8 cellular contexts compared by ENCODE assay signal in the genomic region with DNA sequence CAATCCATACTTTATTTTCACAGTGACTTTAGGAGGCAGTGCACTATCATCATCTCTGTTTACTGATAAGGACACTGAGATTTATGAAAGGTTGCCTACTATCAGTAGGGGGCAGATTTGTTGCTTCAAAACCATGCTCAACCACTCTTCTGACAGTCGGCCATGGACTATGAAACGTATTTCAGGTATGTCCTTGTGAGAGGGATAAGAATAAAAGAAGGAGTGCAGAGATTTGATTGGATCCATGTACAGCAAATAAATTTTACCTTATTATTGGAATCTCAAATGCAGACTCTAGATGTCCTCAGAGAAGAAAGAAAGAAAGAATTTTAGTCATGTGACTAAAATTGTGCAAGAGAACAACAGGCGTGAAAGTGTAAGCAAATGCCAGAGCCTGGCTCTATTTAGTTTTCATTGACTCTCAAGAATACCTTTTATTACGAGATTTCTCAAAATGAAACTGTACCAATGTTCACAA.
A peak's percentile ranks its signal among the peaks of the same experiment; 100 is the strongest.
DNase-seq lines count a peak whose midpoint lies in the region; ATAC-seq, FAIRE-seq and TF ChIP-seq lines count a peak whose summit lies in the region.

No MANE protein-coding gene starts in this region.

- no peak overlapping the region for H3K9ac ChIP-seq in GM12878 (ENCODE audit: control insufficient read depth, insufficient read depth, low read length)
- no peak overlapping the region for H3K9ac ChIP-seq in parathyroid adenoma

- no peak overlapping the region for H3K4me3 Mint-ChIP-seq in activated CD4-positive, alpha-beta T cell treated with anti-CD3 and anti-CD28 coated beads, Interleukin-2, amount 10 ng/mL, durations not matched to agents 7 days and 5 days

- peaks cover 31% of the 10 kb centered on the region for H3K27me3 Mint-ChIP-seq in activated CD4-positive, alpha-beta T cell treated with anti-CD3 and anti-CD28 coated beads, Interleukin-2, amount 10 ng/mL, durations not matched to agents 7 days and 5 days

- FAIRE-seq in GM12878 (lab: Jason Lieb, UNC) = peak; percentile 64

- no peaks in the 10 kb centered on the region for H3K79me2 ChIP-seq in GM12878 (ENCODE audit: control insufficient read depth, insufficient read depth, low read length)
- no peaks in the 10 kb centered on the region for H3K79me2 ChIP-seq in parathyroid adenoma

- no peak overlapping the region for H3K27ac Mint-ChIP-seq in activated CD4-positive, alpha-beta T cell treated with anti-CD3 and anti-CD28 coated beads, Interleukin-2, amount 10 ng/mL, durations not matched to agents 7 days and 5 days

- H3K36me3 ChIP-seq in GM12878 (ENCODE audit: control insufficient read depth in 2 of 2, insufficient read depth in 2 of 2, low read length in 1 of 2) (no peaks in the 10 kb centered on the region), parathyroid adenoma (ENCODE audit: control insufficient read depth, insufficient read depth, low read length) (no peaks in the 10 kb centered on the region)

- TF ChIP-seq EP300 in GM12878 (IDR thresholded peaks at IDR 0.05; ENCODE audit: borderline replicate concordance in 1 of 2, control insufficient read depth in 1 of 2, low read depth in 2 of 2, low read length in 2 of 2) = no peak

- H3K4me2 ChIP-seq in GM12878 (ENCODE audit: control insufficient read depth, insufficient read depth) = peak overlapping the region; percentile 53; the same call in 1 of the 2 replicates
- no peak overlapping the region for H3K4me2 ChIP-seq in parathyroid adenoma (ENCODE audit: low read length)

- no TSS peak for BruUV-seq in GM12878 (replicated peaks; lab: Mats Ljungman, UMichigan)

- TF ChIP-seq CTCF in GM12878 (IDR thresholded peaks at IDR 0.05 in 2 of 3, conservative IDR thresholded peaks at IDR 0.05 in 1 of 3; ENCODE audit: control insufficient read depth in 2 of 3, extremely low read depth in 1 of 3, insufficient read depth in 1 of 3, low read depth in 3 of 3, low read length in 3 of 3) (peak; percentile 27 to 31 (median 30); a peak in 4 of 6 replicates), parathyroid adenoma (IDR thresholded peaks at IDR 0.05) (peak; percentile 8)

- H3K27ac ChIP-seq in GM12878 (ENCODE audit: control insufficient read depth, insufficient read depth) (no peak overlapping the region), parathyroid adenoma (no peak overlapping the region)

- H3K4me3 ChIP-seq in GM12878 = no peak overlapping the region
- H3K4me3 ChIP-seq in parathyroid adenoma (ENCODE audit: low read depth, low read length) = no peak overlapping the region

- in situ Hi-C loops in GM12878 (cut with MboI) = no loop called here

- peak; percentile 9 for DNase-seq in activated CD4-positive, alpha-beta T cell treated with anti-CD3 and anti-CD28 coated beads, Interleukin-2, amount 10 ng/mL, durations not matched to agents 7 days and 5 days
- DNase-seq in activated CD4-positive, alpha-beta T cell treated with anti-CD3 and anti-CD28 coated beads for 48 hours = no peak
- no peak for DNase-seq in GM12878 (ENCODE audit: low read depth, low spot score)
- DNase-seq in mucosa of gallbladder (ENCODE audit: low spot score) = no peak
- no peak for DNase-seq in HUDEP-2 (lab: John Stamatoyannopoulos, UW; ENCODE audit: unreplicated experiment in 76 of 76)

- POLR2A ChIA-PET in activated CD4-positive, alpha-beta T cell treated with anti-CD3 and anti-CD28 coated beads, Interleukin-2, amount 10 ng/mL, durations not matched to agents 7 days and 5 days (lab: Charles Lee) = no interaction called here
- POLR2A ChIA-PET in GM12878 (lab: Charles Lee) = no interaction called here

- H3K4me1 Mint-ChIP-seq in activated CD4-positive, alpha-beta T cell treated with anti-CD3 and anti-CD28 coated beads, Interleukin-2, amount 10 ng/mL, durations not matched to agents 7 days and 5 days = peaks cover 6% of the 10 kb centered on the region

- SMC1A ChIA-PET in GM12878 (lab: Charles Lee; ENCODE audit: uncharacterized antibody, unreplicated experiment) = interaction anchor here (1.0 kb wide), 2 partner anchors 15 to 429 kb away, joined by 3 to 5 read pairs; no protein-coding TSS in a partner anchor

- H3K27me3 ChIP-seq in GM12878 (replicated peaks in 1 of 2; ENCODE audit: control insufficient read depth in 2 of 2, insufficient read depth in 2 of 2, low read length in 1 of 2) (peaks cover 0 to 2% of the 10 kb centered on the region in 2 experiments; a peak in 1 of 4 replicates), parathyroid adenoma (ENCODE audit: control insufficient read depth, insufficient read depth, low read length) (no peaks in the 10 kb centered on the region)

- 6% methylated on average over 4 of the region's 4 CpGs for whole genome bisulfite sequencing in GM12878 (ENCODE audit: insufficient coverage, insufficient replicate concordance, low lambda C conversion rate, missing lambda C conversion rate)

- RAD21 ChIA-PET in GM12878 (lab: Charles Lee; ENCODE audit: unreplicated experiment) = interaction anchor here (1.0 to 1.3 kb wide), 2 partner anchors 429 to 889 kb away, joined by 3 read pairs; no protein-coding TSS in a partner anchor

- H3K4me1 ChIP-seq in GM12878 (ENCODE audit: control insufficient read depth, insufficient read depth, low read length) (no peaks in the 10 kb centered on the region), parathyroid adenoma (no peaks in the 10 kb centered on the region)

- ATAC-seq in HG03442 (IDR thresholded peaks at IDR 0.05; ENCODE audit: unreplicated experiment) = peak; percentile 62
- peak; percentile 83 for ATAC-seq in GM12878
- ATAC-seq in GM21447 (IDR thresholded peaks at IDR 0.05; ENCODE audit: unreplicated experiment) = no peak

- CTCF ChIA-PET in activated CD4-positive, alpha-beta T cell treated with anti-CD3 and anti-CD28 coated beads, Interleukin-2, amount 10 ng/mL, durations not matched to agents 7 days and 5 days (lab: Charles Lee) = no interaction called here
- CTCF ChIA-PET in GM12878 (lab: Yijun Ruan, JAX) = interaction anchor here (1.0 to 1.5 kb wide), 3 partner anchors 8 to 11 kb away, joined by 3 to 6 read pairs (median 5); no protein-coding TSS in a partner anchor

- H3K36me3 Mint-ChIP-seq in activated CD4-positive, alpha-beta T cell treated with anti-CD3 and anti-CD28 coated beads, Interleukin-2, amount 10 ng/mL, durations not matched to agents 7 days and 5 days (ENCODE audit: low read depth) = no peaks in the 10 kb centered on the region

- intact Hi-C loops in GM12878 (cut with micrococcal nuclease; ENCODE audit: unreplicated experiment) = no loop called here

- H3K9me3 ChIP-seq in GM12878 (replicated peaks; ENCODE audit: control insufficient read depth, insufficient read depth, low read length) (no peaks in the 10 kb centered on the region), parathyroid adenoma (ENCODE audit: control insufficient read depth, low read length) (no peaks in the 10 kb centered on the region)

- TF ChIP-seq RAD21 in GM12878 (IDR thresholded peaks at IDR 0.05; ENCODE audit: insufficient read depth, low read depth, low read length) = 0 out of 2 replicates have a peak, but pooled peaks have one; percentile 28

- no peaks in the 10 kb centered on the region for H3K9me3 Mint-ChIP-seq in activated CD4-positive, alpha-beta T cell treated with anti-CD3 and anti-CD28 coated beads, Interleukin-2, amount 10 ng/mL, durations not matched to agents 7 days and 5 days

- H4K20me1 ChIP-seq in GM12878 (ENCODE audit: control insufficient read depth, insufficient read depth) = no peaks in the 10 kb centered on the region

- TF ChIP-seq POLR2A in GM12878 (IDR thresholded peaks at IDR 0.05; ENCODE audit: low read depth, low read length) = no peak

- no peak overlapping the region for H2AFZ ChIP-seq in GM12878 (ENCODE audit: control insufficient read depth, low read depth, low read length)
- peak overlapping the region; percentile 62 for H2AFZ ChIP-seq in parathyroid adenoma

TF ChIP-seq in GM12878, 131 proteins besides CTCF, POLR2A, EP300 and RAD21:
- TF ChIP-seq, protein P1, sequence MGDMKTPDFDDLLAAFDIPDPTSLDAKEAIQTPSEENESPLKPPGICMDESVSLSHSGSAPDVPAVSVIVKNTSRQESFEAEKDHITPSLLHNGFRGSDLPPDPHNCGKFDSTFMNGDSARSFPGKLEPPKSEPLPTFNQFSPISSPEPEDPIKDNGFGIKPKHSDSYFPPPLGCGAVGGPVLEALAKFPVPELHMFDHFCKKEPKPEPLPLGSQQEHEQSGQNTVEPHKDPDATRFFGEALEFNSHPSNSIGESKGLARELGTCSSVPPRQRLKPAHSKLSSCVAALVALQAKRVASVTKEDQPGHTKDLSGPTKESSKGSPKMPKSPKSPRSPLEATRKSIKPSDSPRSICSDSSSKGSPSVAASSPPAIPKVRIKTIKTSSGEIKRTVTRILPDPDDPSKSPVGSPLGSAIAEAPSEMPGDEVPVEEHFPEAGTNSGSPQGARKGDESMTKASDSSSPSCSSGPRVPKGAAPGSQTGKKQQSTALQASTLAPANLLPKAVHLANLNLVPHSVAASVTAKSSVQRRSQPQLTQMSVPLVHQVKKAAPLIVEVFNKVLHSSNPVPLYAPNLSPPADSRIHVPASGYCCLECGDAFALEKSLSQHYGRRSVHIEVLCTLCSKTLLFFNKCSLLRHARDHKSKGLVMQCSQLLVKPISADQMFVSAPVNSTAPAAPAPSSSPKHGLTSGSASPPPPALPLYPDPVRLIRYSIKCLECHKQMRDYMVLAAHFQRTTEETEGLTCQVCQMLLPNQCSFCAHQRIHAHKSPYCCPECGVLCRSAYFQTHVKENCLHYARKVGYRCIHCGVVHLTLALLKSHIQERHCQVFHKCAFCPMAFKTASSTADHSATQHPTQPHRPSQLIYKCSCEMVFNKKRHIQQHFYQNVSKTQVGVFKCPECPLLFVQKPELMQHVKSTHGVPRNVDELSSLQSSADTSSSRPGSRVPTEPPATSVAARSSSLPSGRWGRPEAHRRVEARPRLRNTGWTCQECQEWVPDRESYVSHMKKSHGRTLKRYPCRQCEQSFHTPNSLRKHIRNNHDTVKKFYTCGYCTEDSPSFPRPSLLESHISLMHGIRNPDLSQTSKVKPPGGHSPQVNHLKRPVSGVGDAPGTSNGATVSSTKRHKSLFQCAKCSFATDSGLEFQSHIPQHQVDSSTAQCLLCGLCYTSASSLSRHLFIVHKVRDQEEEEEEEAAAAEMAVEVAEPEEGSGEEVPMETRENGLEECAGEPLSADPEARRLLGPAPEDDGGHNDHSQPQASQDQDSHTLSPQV (IDR thresholded peaks at IDR 0.05) = no peak
- TF ChIP-seq SMC3 (IDR thresholded peaks at IDR 0.05; ENCODE audit: borderline replicate concordance, low read length) = peak; percentile 43; the same call in 1 of the 2 replicates
- peak; percentile 69; the same call in 1 of the 2 replicates for TF ChIP-seq RAD51 (IDR thresholded peaks at IDR 0.05)
- no peak for TF ChIP-seq NFIC (IDR thresholded peaks at IDR 0.05; ENCODE audit: low read depth, low read length)
TF ChIP-seq in GM12878: peak in this region for 2.
